Comparison of ENCODE assay signal across 26 cellular contexts in the genomic region with DNA sequence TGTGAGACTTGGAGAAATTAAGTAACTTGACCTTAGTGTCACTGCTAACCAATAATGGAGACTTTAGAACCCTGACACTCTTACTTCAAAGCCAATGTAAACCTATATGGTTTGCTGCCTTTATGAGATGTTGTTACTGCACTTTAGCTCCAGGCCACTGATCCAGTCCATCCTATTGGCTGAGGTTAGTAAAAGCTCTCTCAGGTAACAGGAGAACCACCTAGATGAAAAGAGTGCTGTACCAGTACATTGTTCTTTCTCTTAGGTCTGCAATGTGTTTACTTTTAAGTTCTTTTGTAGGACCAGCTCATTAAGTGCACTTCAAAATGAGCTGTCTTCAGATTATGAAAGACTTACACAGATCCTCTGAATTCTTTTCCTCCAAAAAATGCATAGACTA.
DNase-seq lines count a peak whose midpoint lies in the region; ATAC-seq and TF ChIP-seq lines count a peak whose summit lies in the region.
"Had no signal": no experiment of that assay in that cellular context is flagged by ENCODE, and none has a peak within 500 bp of the region (broad histone marks: within the 10 kb centered on the region; RNA-seq: fewer than 3 reads in every experiment).

No MANE protein-coding gene starts in this region.

- ATAC-seq in left lung: peak; percentile 87
- ATAC-seq: activated CD4-positive, alpha-beta T cell treated with anti-CD3 and anti-CD28 coated beads for 36 hours; activated CD8-positive, alpha-beta T cell treated with anti-CD3 and anti-CD28 coated beads, Interleukin-2, amount 10 ng/mL, durations not matched to agents 7 days and 5 days; activated T-helper 17 cell treated with anti-CD3 and anti-CD28 coated beads, Interleukin-2, amount 50 U/mL, for 72 hours; stimulated activated effector memory CD8-positive, alpha-beta T cell treated with anti-CD3 and anti-CD28 coated beads, Interleukin-12 subunit alpha, Interleukin-12 subunit beta, amount 100 ng/mL, for 72 hours had no signal

- H3K9me3 ChIP-seq in left lung: peaks cover 0 to 5% of the 10 kb centered on the region in 2 donors
- H3K9me3 ChIP-seq in MG63: no peaks in the 10 kb centered on the region
- H3K9me3 ChIP-seq: breast epithelium had no signal

- intact Hi-C loops in left lung (cut with DNase I): no loop called here

- no peak overlapping the region for H3K27ac ChIP-seq in left lung
- H3K27ac ChIP-seq: breast epithelium, PC-9 had no signal

- DNase-seq in NCI-H345 treated with DMSO at 0.1 percent for 48 hours (lab: John Stamatoyannopoulos, UW; ENCODE audit: unreplicated experiment) (peak; percentile 5), NCI-H345 (lab: John Stamatoyannopoulos, UW) (no peak), NCI-H187 treated with DMSO at 0.1 percent for 48 hours (lab: John Stamatoyannopoulos, UW) (peak; percentile 4), amniotic epithelial cell (ENCODE audit: low read depth) (peak; percentile 11), left lung (no peak), MG63 (no peak), SKM-1 treated with dmso at 0.1 percent for 144 hours (lab: John Stamatoyannopoulos, UW; ENCODE audit: unreplicated experiment) (no peak), GM10248 (ENCODE audit: extremely low spot score) (no peak)
- DNase-seq: 8988T; activated CD4-positive, alpha-beta T cell treated with anti-CD3 and anti-CD28 coated beads for 36 hours; activated CD8-positive, alpha-beta T cell treated with anti-CD3 and anti-CD28 coated beads, Interleukin-2, amount 10 ng/mL, durations not matched to agents 7 days and 5 days; activated naive CD4-positive, alpha-beta T cell treated with anti-CD3 and anti-CD28 coated beads, Interleukin-2, amount 50 U/mL, for 16 hours; amygdala; C1 segment of cervical spinal cord; effector CD4-positive, alpha-beta T cell; HFFc6; IMR-90; kidney; MV-4-11; NCI-H1436; nephron progenitor cell; PC-9; T-helper 9 cell had no signal

- POLR2A ChIA-PET in GM10248 (lab: Yijun Ruan, JAX): no interaction called here

- no peak overlapping the region for H3K4me3 ChIP-seq in left lung
- H3K4me3 ChIP-seq in MG63: no peak overlapping the region
- H3K4me3 ChIP-seq: breast epithelium, PC-9 had no signal

- H3K4me1 ChIP-seq in left lung: no peaks in the 10 kb centered on the region
- H3K4me1 ChIP-seq: breast epithelium had no signal

- no peaks in the 10 kb centered on the region for H3K27me3 ChIP-seq in left lung
- H3K27me3 ChIP-seq in MG63: no peaks in the 10 kb centered on the region
- H3K27me3 ChIP-seq: breast epithelium had no signal

- H3K36me3 ChIP-seq in left lung: no peaks in the 10 kb centered on the region
- no peaks in the 10 kb centered on the region for H3K36me3 ChIP-seq in MG63
- H3K36me3 ChIP-seq: breast epithelium had no signal

- CTCF ChIA-PET in GM10248 (lab: Yijun Ruan, JAX): interaction anchor here (1.2 kb wide), 1 partner anchor 17 kb away, joined by 5 read pairs; no protein-coding TSS in a partner anchor

- TF ChIP-seq CTCF in left lung (IDR thresholded peaks at IDR 0.05) (no peak), GM10248 (IDR thresholded peaks at IDR 0.05; ENCODE audit: control extremely low read depth, extremely low read depth, low read depth, missing control alignments) (no peak)

Comparison
In these comparisons a context has a peak if more than half of its experiments do, and no peak if none do; other contexts are left out.
1. DNase-seq: peak in NCI-H345 treated with DMSO at 0.1 percent for 48 hours (single experiment), NCI-H187 treated with DMSO at 0.1 percent for 48 hours (single experiment) and amniotic epithelial cell (single experiment); none in NCI-H345 (single experiment), left lung (0 of 2), MG63 (single experiment), SKM-1 treated with dmso at 0.1 percent for 144 hours (single experiment) and GM10248 (single experiment).